14 cellular contexts compared by ENCODE assay signal in genomic region chr10:63605568-63605967, GRCh38.
DNase-seq lines count a peak whose midpoint lies in the region; FAIRE-seq and TF ChIP-seq lines count a peak whose summit lies in the region.
"Had no signal": no experiment of that assay in that cellular context is flagged by ENCODE, and none has a peak within 500 bp of the region (broad histone marks: within the 10 kb centered on the region; RNA-seq: fewer than 3 reads in every experiment).

No MANE protein-coding gene starts in this region.

- TF ChIP-seq EP300 in stomach (IDR thresholded peaks at IDR 0.05) = no peak

- peak; percentile 82 for FAIRE-seq in H54 (lab: Jason Lieb, UNC)
- FAIRE-seq: small intestine had no signal

- H3K27me3 ChIP-seq in NT2/D1 (ENCODE audit: insufficient read depth, insufficient read length) (no peaks in the 10 kb centered on the region), stomach (no peaks in the 10 kb centered on the region)
- H3K27me3 ChIP-seq: ascending aorta had no signal

- H3K9ac ChIP-seq in NT2/D1 (ENCODE audit: insufficient read length, low read depth) = no peak overlapping the region

- peaks cover 10% of the 10 kb centered on the region for H3K36me3 ChIP-seq in NT2/D1 (ENCODE audit: insufficient read depth, insufficient read length, low read length)
- H3K36me3 ChIP-seq in stomach = peaks cover 0 to 18% (median 11%) of the 10 kb centered on the region in 4 donors

- H3K9me3 ChIP-seq in NT2/D1 (ENCODE audit: insufficient read depth, low read length) (no peaks in the 10 kb centered on the region), stomach (no peaks in the 10 kb centered on the region)
- H3K9me3 ChIP-seq: ascending aorta, lower lobe of right lung had no signal

- 68 to 79% methylated on average over 1 of the region's 1 CpG for WGBS in lower leg skin, 2 donors
- 39 to 55% (median 47%) methylated on average over 1 of the region's 1 CpG for WGBS in stomach, 5 donors

- TF ChIP-seq POLR2A in H54 (IDR thresholded peaks at IDR 0.05; ENCODE audit: low read depth, low read length) (no peak), lower leg skin (IDR thresholded peaks at IDR 0.05) (no peak), stomach (IDR thresholded peaks at IDR 0.05) (no peak)

- no peak for DNase-seq in H54 (ENCODE audit: insufficient read length, low spot score)
- DNase-seq in NT2/D1 (ENCODE audit: low read depth, low spot score) = peak; percentile 13
- DNase-seq in foreskin melanocyte = peak; percentile 89
- DNase-seq in renal cortical epithelial cell (ENCODE audit: low read depth) = peak; percentile 25
- DNase-seq in NCI-H1436 treated with DMSO at 0.1 percent for 48 hours (lab: John Stamatoyannopoulos, UW) = no peak
- no peak for DNase-seq in lower leg skin (ENCODE audit: low spot score in 2 of 2)
- DNase-seq in stomach = no peak
- DNase-seq: activated T-cell treated with anti-CD3 and anti-CD28 coated beads, Interleukin-2, amount 50 U/mL, for 48 hours; endodermal cell; glutamatergic neuron; lower lobe of right lung; NCI-H1930; small intestine had no signal

- no peak overlapping the region for H3K27ac ChIP-seq in stomach
- H3K27ac ChIP-seq: ascending aorta, lower lobe of right lung had no signal

- H3K4me3 ChIP-seq in NT2/D1 (ENCODE audit: insufficient read length, low read depth) = no peak overlapping the region
- no peak overlapping the region for H3K4me3 ChIP-seq in lower leg skin (ENCODE audit: low read depth, poor library complexity, severe bottlenecking)
- no peak overlapping the region for H3K4me3 ChIP-seq in stomach
- H3K4me3 ChIP-seq: ascending aorta, lower lobe of right lung had no signal

- H3K4me1 ChIP-seq in NT2/D1 (ENCODE audit: insufficient read depth, insufficient read length) = no peaks in the 10 kb centered on the region
- peaks cover 0 to under 1% (median 0%) of the 10 kb centered on the region in 4 donors for H3K4me1 ChIP-seq in stomach
- H3K4me1 ChIP-seq: ascending aorta, lower lobe of right lung had no signal

- no peak for TF ChIP-seq CTCF in lower leg skin (IDR thresholded peaks at IDR 0.05)
- no peak for TF ChIP-seq CTCF in stomach (IDR thresholded peaks at IDR 0.05)

- intact Hi-C loops in lower leg skin (cut with DNase I; ENCODE audit: low total_unique reads) = no loop called here
- intact Hi-C loops in stomach (cut with DNase I; ENCODE audit: low total_unique reads) = no loop called here

Comparison
In these comparisons a context has a peak if more than half of its experiments do, and no peak if none do; other contexts are left out.
1. DNase-seq: peak in NT2/D1 (single experiment), foreskin melanocyte (single experiment) and renal cortical epithelial cell (single experiment); none in H54 (single experiment), NCI-H1436 treated with DMSO at 0.1 percent for 48 hours (single experiment), lower leg skin (0 of 2) and stomach (single experiment).